ENCODE assay signal across 24 cellular contexts in genomic region chr15:65004993-65005392, GRCh38. TPM values are rescaled to one million over a fixed set of nuclear protein-coding genes. Genes with fewer than 3 reads are reported as not detected.
A peak's percentile ranks its signal among the peaks of the same experiment; 100 is the strongest.
DNase-seq lines count a peak whose midpoint lies in the region; ATAC-seq, FAIRE-seq and TF ChIP-seq lines count a peak whose summit lies in the region.
"Had no signal": no experiment of that assay in that cellular context is flagged by ENCODE, and none has a peak within 500 bp of the region (broad histone marks: within the 10 kb centered on the region; RNA-seq: fewer than 3 reads in every experiment).

No MANE protein-coding gene starts in this region.

- intact Hi-C loops in HepG2 (cut with micrococcal nuclease; ENCODE audit: unreplicated experiment) = no loop called here
- intact Hi-C loops in right lobe of liver (cut with DNase I) = no loop called here

- no peak overlapping the region for H3K4me3 Mint-ChIP-seq in stimulated activated memory B cell treated with anti-CD40 and anti-IgM and Interleukin-4, amounts not matched to agents 10 μg/mL and 1 μg/mL and 100 μg/mL, for 72 hours
- H3K4me3 Mint-ChIP-seq: CD4-positive, CD25-positive, alpha-beta regulatory T cell; GM23338 had no signal

- H2AFZ ChIP-seq in HepG2 (ENCODE audit: low read length) = no peak overlapping the region
- H2AFZ ChIP-seq: GM23338 had no signal

- H3K4me1 ChIP-seq in HepG2 (ENCODE audit: insufficient read depth, low read length) (no peaks in the 10 kb centered on the region), right lobe of liver (no peaks in the 10 kb centered on the region)
- H3K4me1 ChIP-seq: BE2C, Caco-2 had no signal

- H3K27me3 ChIP-seq in HepG2 (ENCODE audit: control insufficient read depth in 1 of 2, insufficient read depth in 2 of 2, low read length in 2 of 2) (no peaks in the 10 kb centered on the region; a peak in 1 of 5 replicates), right lobe of liver (no peaks in the 10 kb centered on the region)
- H3K27me3 ChIP-seq: BE2C had no signal

- peak overlapping the region; percentile 30 for H3K27ac Mint-ChIP-seq in stimulated activated memory B cell treated with anti-CD40 and anti-IgM and Interleukin-4, amounts not matched to agents 10 μg/mL and 1 μg/mL and 100 μg/mL, for 72 hours
- H3K27ac Mint-ChIP-seq: GM23338 had no signal

- H3K27ac ChIP-seq in HepG2 (ENCODE audit: extremely low read length, insufficient read depth, low read length) = no peak overlapping the region
- H3K27ac ChIP-seq in right lobe of liver = no peak overlapping the region

- no peak overlapping the region for H3K4me2 ChIP-seq in HepG2 (ENCODE audit: low read depth, low read length)
- H3K4me2 ChIP-seq: GM23338 had no signal

- no peak for FAIRE-seq in HepG2 (lab: Jason Lieb, UNC)
- FAIRE-seq: GM12892, GM18507, H54, HTR-8/SVneo had no signal

- in situ Hi-C loops in HepG2 (cut with HindIII; ENCODE audit: extremely low pct_ligation_motif_present, low pct_unique_long_range_greater_than_20kb) = no loop called here

- no peaks in the 10 kb centered on the region for H3K79me2 ChIP-seq in HepG2 (ENCODE audit: insufficient read depth, low read length)

- POLR2A ChIA-PET in HepG2 (lab: Yijun Ruan, JAX) = interaction anchor here (0.6 kb wide), 1 partner anchor 8 kb away, joined by 3 read pairs; no protein-coding TSS in a partner anchor

- no peak for ATAC-seq in HepG2
- ATAC-seq in right lobe of liver = no peak
- no peak for ATAC-seq in stimulated activated memory B cell treated with anti-CD40 and anti-IgM and Interleukin-4, amounts not matched to agents 10 μg/mL and 1 μg/mL and 100 μg/mL, for 72 hours
- no peak for ATAC-seq in HG02884 (IDR thresholded peaks at IDR 0.05; ENCODE audit: unreplicated experiment)
- ATAC-seq: GM23338 had no signal

- no peak overlapping the region for H3K9ac ChIP-seq in HepG2 (ENCODE audit: insufficient read depth, low read depth, low read length)

- no peak overlapping the region for H3K4me3 ChIP-seq in HepG2 (replicated peaks in 1 of 3; ENCODE audit: insufficient read depth in 1 of 3, low read depth in 2 of 3, low read length in 3 of 3)
- no peak overlapping the region for H3K4me3 ChIP-seq in right lobe of liver
- H3K4me3 ChIP-seq: GM23338 had no signal

- no peak for DNase-seq in HepG2 (ENCODE audit: low spot score)
- DNase-seq in right lobe of liver = no peak
- DNase-seq in astrocyte of the hippocampus (ENCODE audit: low read depth, low spot score) = peak; percentile 32
- peak; percentile 31 for DNase-seq in fibroblast of peridontal ligament (ENCODE audit: extremely low read depth)
- no peak for DNase-seq in hypothalamus (lab: John Stamatoyannopoulos, UW)
- no peak for DNase-seq in D341Med (ENCODE audit: low spot score)
- DNase-seq: ACHN; BE2C; C1 segment of cervical spinal cord; Caco-2; CD4-positive, CD25-positive, alpha-beta regulatory T cell; DMS153; DMS79; GDM1; HCEC 1CT had no signal

- TF ChIP-seq CTCF in HepG2 (CRISPR knock-in tag; IDR thresholded peaks at IDR 0.05) (no peak), right lobe of liver (IDR thresholded peaks at IDR 0.05) (no peak)

- no peak for TF ChIP-seq EP300 in HepG2 (IDR thresholded peaks at IDR 0.05; ENCODE audit: low read depth in 2 of 2, low read length in 2 of 2)
- TF ChIP-seq EP300 in HepG2 (CRISPR knock-in tag; IDR thresholded peaks at IDR 0.05; ENCODE audit: borderline replicate concordance) = no peak

- H3K36me3 ChIP-seq in HepG2 (replicated peaks in 1 of 2; ENCODE audit: control insufficient read depth in 1 of 2, insufficient read depth in 2 of 2, low read length in 2 of 2) (peaks cover 2 to 3% of the 10 kb centered on the region in 2 experiments; a peak in 4 of 5 replicates), right lobe of liver (peaks cover 0 to 7% (median 3%) of the 10 kb centered on the region in 4 donors)

- peaks cover 8% of the 10 kb centered on the region for H3K36me3 Mint-ChIP-seq in stimulated activated memory B cell treated with anti-CD40 and anti-IgM and Interleukin-4, amounts not matched to agents 10 μg/mL and 1 μg/mL and 100 μg/mL, for 72 hours

- H3K9me3 Mint-ChIP-seq in stimulated activated memory B cell treated with anti-CD40 and anti-IgM and Interleukin-4, amounts not matched to agents 10 μg/mL and 1 μg/mL and 100 μg/mL, for 72 hours = no peaks in the 10 kb centered on the region
- H3K9me3 Mint-ChIP-seq: CD4-positive, CD25-positive, alpha-beta regulatory T cell had no signal

- 99% methylated on average over 3 of the region's 3 CpGs for WGBS in HepG2 (ENCODE audit: low lambda C conversion rate)
- WGBS in right lobe of liver (ENCODE audit: insufficient coverage, low coverage, low lambda C conversion rate, missing lambda C conversion rate) = 57% methylated on average over 2 of the region's 3 CpGs

- H4K20me1 ChIP-seq in HepG2 (ENCODE audit: insufficient read depth, low read length) = no peaks in the 10 kb centered on the region

- H3K9me3 ChIP-seq in HepG2 (ENCODE audit: low read length) = no peaks in the 10 kb centered on the region
- H3K9me3 ChIP-seq in right lobe of liver = no peaks in the 10 kb centered on the region
- H3K9me3 ChIP-seq: BE2C, Caco-2 had no signal

- peaks cover 5% of the 10 kb centered on the region for H3K4me1 Mint-ChIP-seq in stimulated activated memory B cell treated with anti-CD40 and anti-IgM and Interleukin-4, amounts not matched to agents 10 μg/mL and 1 μg/mL and 100 μg/mL, for 72 hours

- CTCF ChIA-PET in HepG2 (lab: Yijun Ruan, JAX; ENCODE audit: low intra/inter-chr PET ratio, low total read pairs) = no interaction called here

- TF ChIP-seq POLR2A in HepG2 (IDR thresholded peaks at IDR 0.05; ENCODE audit: insufficient read depth in 1 of 2, low read depth in 2 of 2, low read length in 2 of 2) (no peak), right lobe of liver (IDR thresholded peaks at IDR 0.05) (no peak)

- H3K27me3 Mint-ChIP-seq in stimulated activated memory B cell treated with anti-CD40 and anti-IgM and Interleukin-4, amounts not matched to agents 10 μg/mL and 1 μg/mL and 100 μg/mL, for 72 hours = no peaks in the 10 kb centered on the region
- H3K27me3 Mint-ChIP-seq: CD4-positive, CD25-positive, alpha-beta regulatory T cell had no signal

- BruUV-seq in HepG2 (replicated peaks; lab: Mats Ljungman, UMichigan) = no TSS peak

- no peak for TF ChIP-seq RAD21 in HepG2 (CRISPR knock-in tag; IDR thresholded peaks at IDR 0.05)

RNA-seq across cellular contexts. Expression of gene SPG21, which starts 15.3 kb away (rescaled TPM):
- total RNA-seq in HepG2 (2016; rRNA removed; fragmentation: Illumina TruSeq; extraction: Trizol) = 42.4 and 53.0 TPM in 2 replicates
- 56.6 and 57.5 TPM in 2 replicates for total RNA-seq in HepG2 (2016; cell fraction: cytosol; rRNA removed; fragmentation: Illumina TruSeq; extraction: Trizol; ENCODE audit: low read depth)
- total RNA-seq in HepG2 (2016; cell fraction: insoluble cytoplasmic fraction; rRNA removed; fragmentation: Illumina TruSeq; extraction: Trizol) = 43.5 and 50.8 TPM in 2 replicates
- 111 and 115 TPM in 2 replicates for total RNA-seq in HepG2 (2016; cell fraction: membrane; rRNA removed; fragmentation: Illumina TruSeq; extraction: Trizol)
- 31.3 and 35.8 TPM in 2 replicates for total RNA-seq in HepG2 (2016; cell fraction: nucleus; rRNA removed; fragmentation: Illumina TruSeq; extraction: Trizol)
- 29.1 and 36.7 TPM in 2 replicates for polyA plus RNA-seq in HepG2 (2011; rRNA removed)
- polyA plus RNA-seq in HepG2 (2011; cell fraction: cytosol; rRNA removed) = 41.8 and 47.6 TPM in 2 replicates
- polyA plus RNA-seq in HepG2 (2011; cell fraction: nucleus; rRNA removed) = 13.3 and 18.4 TPM in 2 replicates
- polyA plus RNA-seq in HepG2 (2012) = 33.1 and 45.9 TPM in 2 replicates
- 99.2 and 108 TPM in 2 replicates for polyA plus RNA-seq in HepG2 (2016; cell fraction: cytosol; fragmentation: Illumina TruSeq; extraction: Trizol; ENCODE audit: low read depth)
- polyA plus RNA-seq in HepG2 (2016; cell fraction: insoluble cytoplasmic fraction; fragmentation: Illumina TruSeq; extraction: Trizol; ENCODE audit: low read depth) = 81.6 and 86.6 TPM in 2 replicates
- polyA plus RNA-seq in HepG2 (2016; cell fraction: membrane; fragmentation: Illumina TruSeq; extraction: Trizol; ENCODE audit: low read depth) = 164 and 173 TPM in 2 replicates
- 60.9 and 72.5 TPM in 2 replicates for polyA plus RNA-seq in HepG2 (2016; cell fraction: nucleus; fragmentation: Illumina TruSeq; extraction: Trizol; ENCODE audit: insufficient read depth, low read depth)
- polyA minus RNA-seq in HepG2 (2011; rRNA and poly(A)+ RNA removed; ENCODE audit: low replicate concordance) = 29.3 and 66.6 TPM in 2 replicates
- 21.4 and 25.0 TPM in 2 replicates for polyA minus RNA-seq in HepG2 (2011; cell fraction: cytosol; rRNA and poly(A)+ RNA removed)
- polyA minus RNA-seq in HepG2 (2011; cell fraction: nucleus; rRNA and poly(A)+ RNA removed) = 20.6 and 27.8 TPM in 2 replicates
- total RNA-seq in right lobe of liver = 10 to 100 TPM; 35.2 to 70.4 (median 52.2) TPM

RNA-seq across cellular contexts. Expression of gene MTFMT, which starts 24.4 kb away (rescaled TPM):
- 23.2 and 27.9 TPM in 2 replicates for total RNA-seq in HepG2 (2016; rRNA removed; fragmentation: Illumina TruSeq; extraction: Trizol)
- 10.4 and 12.6 TPM in 2 replicates for total RNA-seq in HepG2 (2016; cell fraction: cytosol; rRNA removed; fragmentation: Illumina TruSeq; extraction: Trizol; ENCODE audit: low read depth)
- total RNA-seq in HepG2 (2016; cell fraction: insoluble cytoplasmic fraction; rRNA removed; fragmentation: Illumina TruSeq; extraction: Trizol) = 22.7 and 29.9 TPM in 2 replicates
- total RNA-seq in HepG2 (2016; cell fraction: membrane; rRNA removed; fragmentation: Illumina TruSeq; extraction: Trizol) = 18.1 and 19.5 TPM in 2 replicates
- 13.3 and 17.4 TPM in 2 replicates for total RNA-seq in HepG2 (2016; cell fraction: nucleus; rRNA removed; fragmentation: Illumina TruSeq; extraction: Trizol)
- 8.9 and 9.9 TPM in 2 replicates for polyA plus RNA-seq in HepG2 (2011; rRNA removed)
- polyA plus RNA-seq in HepG2 (2011; cell fraction: cytosol; rRNA removed) = 7.3 and 11.2 TPM in 2 replicates
- polyA plus RNA-seq in HepG2 (2011; cell fraction: nucleus; rRNA removed) = 4.0 and 5.2 TPM in 2 replicates
- 6.6 and 14.4 TPM in 2 replicates for polyA plus RNA-seq in HepG2 (2012)
- polyA plus RNA-seq in HepG2 (2016; cell fraction: cytosol; fragmentation: Illumina TruSeq; extraction: Trizol; ENCODE audit: low read depth) = 7.3 and 9.3 TPM in 2 replicates
- polyA plus RNA-seq in HepG2 (2016; cell fraction: insoluble cytoplasmic fraction; fragmentation: Illumina TruSeq; extraction: Trizol; ENCODE audit: low read depth) = 22.1 and 23.9 TPM in 2 replicates
- polyA plus RNA-seq in HepG2 (2016; cell fraction: membrane; fragmentation: Illumina TruSeq; extraction: Trizol; ENCODE audit: low read depth) = 13.3 and 13.6 TPM in 2 replicates
- 17.3 and 20.2 TPM in 2 replicates for polyA plus RNA-seq in HepG2 (2016; cell fraction: nucleus; fragmentation: Illumina TruSeq; extraction: Trizol; ENCODE audit: insufficient read depth, low read depth)
- 3.2 and 7.6 TPM in 2 replicates for polyA minus RNA-seq in HepG2 (2011; rRNA and poly(A)+ RNA removed; ENCODE audit: low replicate concordance)
- 6.6 and 9.0 TPM in 2 replicates for polyA minus RNA-seq in HepG2 (2011; cell fraction: cytosol; rRNA and poly(A)+ RNA removed)
- polyA minus RNA-seq in HepG2 (2011; cell fraction: nucleus; rRNA and poly(A)+ RNA removed) = 10.2 and 16.7 TPM in 2 replicates
- total RNA-seq in right lobe of liver = 10 to 100 TPM in 5 of 6 experiments, 1 to 10 TPM in 1; 9.2 to 24.3 (median 13.0) TPM

RNA-seq across cellular contexts. Expression of gene SLC51B, which starts 40.2 kb away (rescaled TPM):
- total RNA-seq in HepG2 (2016; rRNA removed; fragmentation: Illumina TruSeq; extraction: Trizol) (14.4 and 17.1 TPM in 2 replicates), right lobe of liver (10 to 100 TPM in 1 of 6 experiments, 1 to 10 TPM in 4, under 1 TPM in 1; 0.32 to 10.1 (median 2.7) TPM)
- total RNA-seq in HepG2 (2016; cell fraction: cytosol; rRNA removed; fragmentation: Illumina TruSeq; extraction: Trizol; ENCODE audit: low read depth) = 5.3 and 6.1 TPM in 2 replicates
- total RNA-seq in HepG2 (2016; cell fraction: insoluble cytoplasmic fraction; rRNA removed; fragmentation: Illumina TruSeq; extraction: Trizol) = 13.5 and 17.5 TPM in 2 replicates
- total RNA-seq in HepG2 (2016; cell fraction: membrane; rRNA removed; fragmentation: Illumina TruSeq; extraction: Trizol) = 7.0 and 7.8 TPM in 2 replicates
- 8.3 and 9.5 TPM in 2 replicates for total RNA-seq in HepG2 (2016; cell fraction: nucleus; rRNA removed; fragmentation: Illumina TruSeq; extraction: Trizol)
- 12.0 and 14.9 TPM in 2 replicates for polyA plus RNA-seq in HepG2 (2011; rRNA removed)
- 13.2 and 15.4 TPM in 2 replicates for polyA plus RNA-seq in HepG2 (2011; cell fraction: cytosol; rRNA removed)
- 3.4 and 3.5 TPM in 2 replicates for polyA plus RNA-seq in HepG2 (2011; cell fraction: nucleus; rRNA removed)
- polyA plus RNA-seq in HepG2 (2012) = 4.6 and 5.6 TPM in 2 replicates
- 5.3 and 7.1 TPM in 2 replicates for polyA plus RNA-seq in HepG2 (2016; cell fraction: cytosol; fragmentation: Illumina TruSeq; extraction: Trizol; ENCODE audit: low read depth)
- polyA plus RNA-seq in HepG2 (2016; cell fraction: insoluble cytoplasmic fraction; fragmentation: Illumina TruSeq; extraction: Trizol; ENCODE audit: low read depth) = 13.1 and 13.8 TPM in 2 replicates
- 5.5 and 6.5 TPM in 2 replicates for polyA plus RNA-seq in HepG2 (2016; cell fraction: membrane; fragmentation: Illumina TruSeq; extraction: Trizol; ENCODE audit: low read depth)
- polyA plus RNA-seq in HepG2 (2016; cell fraction: nucleus; fragmentation: Illumina TruSeq; extraction: Trizol; ENCODE audit: insufficient read depth, low read depth) = 15.7 and 19.3 TPM in 2 replicates
- polyA minus RNA-seq in HepG2 (2011; rRNA and poly(A)+ RNA removed; ENCODE audit: low replicate concordance) = 5.1 TPM in 1 of 2 replicates, not detected in the other
- 3.9 TPM in 2 replicates for polyA minus RNA-seq in HepG2 (2011; cell fraction: cytosol; rRNA and poly(A)+ RNA removed)
- 2.7 and 2.9 TPM in 2 replicates for polyA minus RNA-seq in HepG2 (2011; cell fraction: nucleus; rRNA and poly(A)+ RNA removed)
- total RNA-seq: A172; CD4-positive, CD25-positive, alpha-beta regulatory T cell; Daoy; GM23338 had no signal
- polyA plus RNA-seq: CD4-positive, CD25-positive, alpha-beta regulatory T cell; GM23338 had no signal

Comparison
In these comparisons a context has a peak if more than half of its experiments do, and no peak if none do; other contexts are left out.
1. DNase-seq: peak in astrocyte of the hippocampus (single experiment) and fibroblast of peridontal ligament (single experiment); none in HepG2 (single experiment), right lobe of liver (0 of 3), hypothalamus (0 of 51) and D341Med (single experiment).